Comparison of ENCODE assay signal across 1 cellular context in genomic region chr6:36594029-36594815, GRCh38.
A peak's percentile ranks its signal among the peaks of the same experiment; 100 is the strongest.
TF ChIP-seq lines count a peak whose summit lies in the region.

Gene SRSF3 (plus strand): TSS chr6:36594362. CDS start chr6:36596763, 2,401 bp downstream.

TF ChIP-seq in GM12878, 131 proteins besides CTCF, POLR2A, EP300 and RAD21 (continued from another document and continues in another):
- TF ChIP-seq CUX1 (IDR thresholded peaks at IDR 0.05; ENCODE audit: insufficient replicate concordance, low read depth, low read length) (no peak), RB1 (IDR thresholded peaks at IDR 0.05; ENCODE audit: borderline replicate concordance) (0 out of 2 replicates have a peak, but pooled peaks have one; percentile 79), CBX5 (IDR thresholded peaks at IDR 0.05; ENCODE audit: low read depth) (peak; percentile 60; the same call in 1 of the 2 replicates), KDM1A (IDR thresholded peaks at IDR 0.05; ENCODE audit: borderline replicate concordance) (no peak), NFYA (IDR thresholded peaks at IDR 0.05; ENCODE audit: borderline replicate concordance, low read depth, low read length) (no peak), ZNF384 (IDR thresholded peaks at IDR 0.05; ENCODE audit: borderline replicate concordance, low read depth, low read length) (no peak), PML (IDR thresholded peaks at IDR 0.05; ENCODE audit: low read length) (peak; percentile 100), E4F1 (IDR thresholded peaks at IDR 0.05; ENCODE audit: borderline replicate concordance, partially characterized antibody) (peak; percentile 23), USF2 (IDR thresholded peaks at IDR 0.05; ENCODE audit: borderline replicate concordance, low read depth, low read length) (peak; percentile 63; the same call in 1 of the 2 replicates), ZBTB33 (IDR thresholded peaks at IDR 0.05) (0 out of 2 replicates have a peak, but pooled peaks have one; percentile 65), MXI1 (IDR thresholded peaks at IDR 0.05; ENCODE audit: low read depth, low read length) (peak; percentile 72; the same call in 1 of the 2 replicates), ZNF24 (IDR thresholded peaks at IDR 0.05) (0 out of 2 replicates have a peak, but pooled peaks have one; percentile 28), MAX (IDR thresholded peaks at IDR 0.05; ENCODE audit: low read depth, low read length) (peak; percentile 77), CHD4 (IDR thresholded peaks at IDR 0.05) (no peak), TCF3 (IDR thresholded peaks at IDR 0.05; ENCODE audit: borderline replicate concordance, insufficient read depth, low read depth, low read length) (peak; percentile 88; the same call in 1 of the 2 replicates), NR2F1 (conservative IDR thresholded peaks at IDR 0.05) (peak; percentile 4; the same call in 1 of the 2 replicates), NR2C2 (IDR thresholded peaks at IDR 0.05; ENCODE audit: borderline replicate concordance, control insufficient read depth, insufficient read length, low read depth) (no peak), KLF5 (IDR thresholded peaks at IDR 0.05; ENCODE audit: partially characterized antibody) (peak; percentile 88), RUNX3 (IDR thresholded peaks at IDR 0.05; ENCODE audit: low read length) (peak; percentile 70), MEF2B (IDR thresholded peaks at IDR 0.05; ENCODE audit: partially characterized antibody, poor library complexity, severe bottlenecking) (peak; percentile 47), IKZF1 (conservative IDR thresholded peaks at IDR 0.05) (peak; percentile 79), NFXL1 (IDR thresholded peaks at IDR 0.05; ENCODE audit: borderline replicate concordance) (no peak), SRF (IDR thresholded peaks at IDR 0.05; ENCODE audit: low read depth in 2 of 2, low read length in 2 of 2) (no peak), SUPT20H (IDR thresholded peaks at IDR 0.05; ENCODE audit: borderline replicate concordance, control insufficient read depth, low read depth, low read length) (no peak), GABPA (IDR thresholded peaks at IDR 0.05; ENCODE audit: low read depth) (no peak), CEBPB (IDR thresholded peaks at IDR 0.05; ENCODE audit: borderline replicate concordance in 1 of 2, low read depth in 2 of 2, low read length in 2 of 2) (no peak), HCFC1 (IDR thresholded peaks at IDR 0.05; ENCODE audit: low read length) (peak; percentile 67), SMAD5 (IDR thresholded peaks at IDR 0.05; ENCODE audit: low read depth) (peak; percentile 99), STAT3 (IDR thresholded peaks at IDR 0.05; ENCODE audit: low read depth, low read length) (no peak), RFX5 (IDR thresholded peaks at IDR 0.05; ENCODE audit: low read depth, low read length) (peak; percentile 96), E2F4 (IDR thresholded peaks at IDR 0.05; ENCODE audit: low read depth, low read length) (no peak), PAX8 (IDR thresholded peaks at IDR 0.05) (peak; percentile 98), GATAD2B (conservative IDR thresholded peaks at IDR 0.05; ENCODE audit: low read depth) (no peak), TAF1 (IDR thresholded peaks at IDR 0.05; ENCODE audit: borderline replicate concordance, low read depth, low read length) (peak; percentile 93), BMI1 (IDR thresholded peaks at IDR 0.05; ENCODE audit: borderline replicate concordance) (no peak)
- TF ChIP-seq, protein P1, sequence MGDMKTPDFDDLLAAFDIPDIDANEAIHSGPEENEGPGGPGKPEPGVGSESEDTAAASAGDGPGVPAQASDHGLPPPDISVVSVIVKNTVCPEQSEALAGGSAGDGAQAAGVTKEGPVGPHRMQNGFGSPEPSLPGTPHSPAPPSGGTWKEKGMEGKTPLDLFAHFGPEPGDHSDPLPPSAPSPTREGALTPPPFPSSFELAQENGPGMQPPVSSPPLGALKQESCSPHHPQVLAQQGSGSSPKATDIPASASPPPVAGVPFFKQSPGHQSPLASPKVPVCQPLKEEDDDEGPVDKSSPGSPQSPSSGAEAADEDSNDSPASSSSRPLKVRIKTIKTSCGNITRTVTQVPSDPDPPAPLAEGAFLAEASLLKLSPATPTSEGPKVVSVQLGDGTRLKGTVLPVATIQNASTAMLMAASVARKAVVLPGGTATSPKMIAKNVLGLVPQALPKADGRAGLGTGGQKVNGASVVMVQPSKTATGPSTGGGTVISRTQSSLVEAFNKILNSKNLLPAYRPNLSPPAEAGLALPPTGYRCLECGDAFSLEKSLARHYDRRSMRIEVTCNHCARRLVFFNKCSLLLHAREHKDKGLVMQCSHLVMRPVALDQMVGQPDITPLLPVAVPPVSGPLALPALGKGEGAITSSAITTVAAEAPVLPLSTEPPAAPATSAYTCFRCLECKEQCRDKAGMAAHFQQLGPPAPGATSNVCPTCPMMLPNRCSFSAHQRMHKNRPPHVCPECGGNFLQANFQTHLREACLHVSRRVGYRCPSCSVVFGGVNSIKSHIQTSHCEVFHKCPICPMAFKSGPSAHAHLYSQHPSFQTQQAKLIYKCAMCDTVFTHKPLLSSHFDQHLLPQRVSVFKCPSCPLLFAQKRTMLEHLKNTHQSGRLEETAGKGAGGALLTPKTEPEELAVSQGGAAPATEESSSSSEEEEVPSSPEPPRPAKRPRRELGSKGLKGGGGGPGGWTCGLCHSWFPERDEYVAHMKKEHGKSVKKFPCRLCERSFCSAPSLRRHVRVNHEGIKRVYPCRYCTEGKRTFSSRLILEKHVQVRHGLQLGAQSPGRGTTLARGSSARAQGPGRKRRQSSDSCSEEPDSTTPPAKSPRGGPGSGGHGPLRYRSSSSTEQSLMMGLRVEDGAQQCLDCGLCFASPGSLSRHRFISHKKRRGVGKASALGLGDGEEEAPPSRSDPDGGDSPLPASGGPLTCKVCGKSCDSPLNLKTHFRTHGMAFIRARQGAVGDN (IDR thresholded peaks at IDR 0.05), result peak; percentile 92
- TF ChIP-seq, protein P2, sequence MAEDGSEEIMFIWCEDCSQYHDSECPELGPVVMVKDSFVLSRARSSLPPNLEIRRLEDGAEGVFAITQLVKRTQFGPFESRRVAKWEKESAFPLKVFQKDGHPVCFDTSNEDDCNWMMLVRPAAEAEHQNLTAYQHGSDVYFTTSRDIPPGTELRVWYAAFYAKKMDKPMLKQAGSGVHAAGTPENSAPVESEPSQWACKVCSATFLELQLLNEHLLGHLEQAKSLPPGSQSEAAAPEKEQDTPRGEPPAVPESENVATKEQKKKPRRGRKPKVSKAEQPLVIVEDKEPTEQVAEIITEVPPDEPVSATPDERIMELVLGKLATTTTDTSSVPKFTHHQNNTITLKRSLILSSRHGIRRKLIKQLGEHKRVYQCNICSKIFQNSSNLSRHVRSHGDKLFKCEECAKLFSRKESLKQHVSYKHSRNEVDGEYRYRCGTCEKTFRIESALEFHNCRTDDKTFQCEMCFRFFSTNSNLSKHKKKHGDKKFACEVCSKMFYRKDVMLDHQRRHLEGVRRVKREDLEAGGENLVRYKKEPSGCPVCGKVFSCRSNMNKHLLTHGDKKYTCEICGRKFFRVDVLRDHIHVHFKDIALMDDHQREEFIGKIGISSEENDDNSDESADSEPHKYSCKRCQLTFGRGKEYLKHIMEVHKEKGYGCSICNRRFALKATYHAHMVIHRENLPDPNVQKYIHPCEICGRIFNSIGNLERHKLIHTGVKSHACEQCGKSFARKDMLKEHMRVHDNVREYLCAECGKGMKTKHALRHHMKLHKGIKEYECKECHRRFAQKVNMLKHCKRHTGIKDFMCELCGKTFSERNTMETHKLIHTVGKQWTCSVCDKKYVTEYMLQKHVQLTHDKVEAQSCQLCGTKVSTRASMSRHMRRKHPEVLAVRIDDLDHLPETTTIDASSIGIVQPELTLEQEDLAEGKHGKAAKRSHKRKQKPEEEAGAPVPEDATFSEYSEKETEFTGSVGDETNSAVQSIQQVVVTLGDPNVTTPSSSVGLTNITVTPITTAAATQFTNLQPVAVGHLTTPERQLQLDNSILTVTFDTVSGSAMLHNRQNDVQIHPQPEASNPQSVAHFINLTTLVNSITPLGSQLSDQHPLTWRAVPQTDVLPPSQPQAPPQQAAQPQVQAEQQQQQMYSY (CRISPR knock-in tag; IDR thresholded peaks at IDR 0.05), result peak; percentile 68; the same call in 1 of the 2 replicates
